Comparison of ENCODE assay signal across 9 cellular contexts in the genomic region with DNA sequence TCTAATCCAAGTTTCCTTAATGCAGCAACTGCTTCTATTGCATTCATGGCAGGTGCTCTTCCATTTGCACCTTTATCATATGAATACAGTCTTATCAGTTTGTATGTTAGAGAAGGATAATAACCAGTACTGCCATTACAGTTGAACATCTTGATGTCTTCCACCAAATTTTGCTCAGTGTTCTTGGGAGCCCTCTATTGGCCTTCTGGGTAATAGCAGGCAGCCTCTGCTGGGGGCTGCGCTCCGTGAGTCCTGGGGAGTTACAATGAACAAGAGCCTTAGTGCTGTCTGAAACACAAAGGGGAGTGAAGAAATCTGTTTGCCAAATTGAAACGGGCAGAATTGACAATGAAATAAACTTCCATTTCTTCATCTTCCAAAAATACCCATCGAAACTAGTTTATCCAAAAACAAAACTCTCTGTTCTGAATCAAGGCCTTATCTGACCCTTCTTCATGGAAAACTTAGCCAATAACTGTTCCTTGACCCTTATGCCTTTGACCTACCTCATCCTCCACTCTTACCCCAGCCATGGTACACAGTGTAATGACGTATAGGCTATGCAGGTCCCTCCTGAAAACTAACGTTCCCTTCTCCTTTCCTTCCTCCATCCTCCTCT.
DNase-seq lines count a peak whose midpoint lies in the region; ATAC-seq, FAIRE-seq and TF ChIP-seq lines count a peak whose summit lies in the region.
"Had no signal": no experiment of that assay in that cellular context is flagged by ENCODE, and none has a peak within 500 bp of the region (broad histone marks: within the 10 kb centered on the region; RNA-seq: fewer than 3 reads in every experiment).

No MANE protein-coding gene starts in this region.

- ATAC-seq in SK-N-SH treated with all-trans-retinoic acid at 6 μM for 48 hours (peak; percentile 85), esophagus mucosa (peak; percentile 51), GM21576 (IDR thresholded peaks at IDR 0.05; ENCODE audit: unreplicated experiment) (no peak)

- FAIRE-seq in HTR-8/SVneo (lab: Jason Lieb, UNC): no peak

- H3K79me2 ChIP-seq in neural progenitor cell (ENCODE audit: low read depth): no peaks in the 10 kb centered on the region

- no peaks in the 10 kb centered on the region for H3K27me3 Mint-ChIP-seq in neural progenitor cell (ENCODE audit: insufficient read depth, low read depth)

- no peak overlapping the region for H2AFZ ChIP-seq in neural progenitor cell (replicated peaks)

- peaks cover 16% of the 10 kb centered on the region for H3K9me3 Mint-ChIP-seq in neural progenitor cell

- H3K36me3 ChIP-seq in neural progenitor cell: no peaks in the 10 kb centered on the region
- H3K36me3 ChIP-seq: ovary had no signal

- no peak overlapping the region for H3K27ac ChIP-seq in neural progenitor cell
- H3K27ac ChIP-seq: ovary had no signal

- H3F3A ChIP-seq in neural progenitor cell (ENCODE audit: low read depth): no peaks in the 10 kb centered on the region

- DNase-seq in NCI-H187 treated with DMSO at 0.1 percent for 48 hours (lab: John Stamatoyannopoulos, UW) (peak; percentile 43), NCI-H187 (lab: John Stamatoyannopoulos, UW) (no peak), HTR-8/SVneo (ENCODE audit: insufficient read length, low spot score) (peak; percentile 43), neural progenitor cell (ENCODE audit: low spot score) (peak; percentile 60)
- DNase-seq in effector CD8-positive, alpha-beta T cell (lab: John Stamatoyannopoulos, UW): no peak

- no peak overlapping the region for H3K4me3 Mint-ChIP-seq in neural progenitor cell

- H3K36me3 Mint-ChIP-seq in neural progenitor cell: no peaks in the 10 kb centered on the region

- no peak overlapping the region for H3K4me2 ChIP-seq in neural progenitor cell

- peaks cover 8% of the 10 kb centered on the region for H3K27me3 ChIP-seq in neural progenitor cell
- H3K27me3 ChIP-seq: ovary had no signal

- H3K4me1 ChIP-seq in neural progenitor cell: no peaks in the 10 kb centered on the region

- no peak overlapping the region for H3K4me3 ChIP-seq in neural progenitor cell
- H3K4me3 ChIP-seq: ovary had no signal

- H4K20me1 ChIP-seq in neural progenitor cell (ENCODE audit: low read depth): no peaks in the 10 kb centered on the region

- no peaks in the 10 kb centered on the region for H3K9me3 ChIP-seq in neural progenitor cell (ENCODE audit: low read depth)

- no peak overlapping the region for H3K27ac Mint-ChIP-seq in neural progenitor cell

- peak; percentile 90 for TF ChIP-seq CTCF in neural progenitor cell (IDR thresholded peaks at IDR 0.05)

- H3K9ac ChIP-seq in neural progenitor cell: no peak overlapping the region

- peaks cover 3% of the 10 kb centered on the region for H3K4me1 Mint-ChIP-seq in neural progenitor cell

TF ChIP-seq in SK-N-SH treated with all-trans-retinoic acid at 6 μM for 48 hours, 23 proteins besides CTCF, POLR2A, EP300 and RAD21:
- no peak for TF ChIP-seq TCF4 (CRISPR knock-in tag; IDR thresholded peaks at IDR 0.05; ENCODE audit: borderline replicate concordance)
- TF ChIP-seq ZC3H10 (CRISPR knock-in tag; IDR thresholded peaks at IDR 0.05): no peak
- TF ChIP-seq ZNF8 (CRISPR knock-in tag; IDR thresholded peaks at IDR 0.05): 0 out of 2 replicates have a peak, but pooled peaks have one; percentile 3

Comparison
In these comparisons a context has a peak if more than half of its experiments do, and no peak if none do; other contexts are left out.
1. DNase-seq: peak in NCI-H187 treated with DMSO at 0.1 percent for 48 hours (single experiment), HTR-8/SVneo (single experiment) and neural progenitor cell (single experiment); none in NCI-H187 (0 of 2) and effector CD8-positive, alpha-beta T cell (single experiment).